1 cellular context compared by ENCODE assay signal in the genomic region with DNA sequence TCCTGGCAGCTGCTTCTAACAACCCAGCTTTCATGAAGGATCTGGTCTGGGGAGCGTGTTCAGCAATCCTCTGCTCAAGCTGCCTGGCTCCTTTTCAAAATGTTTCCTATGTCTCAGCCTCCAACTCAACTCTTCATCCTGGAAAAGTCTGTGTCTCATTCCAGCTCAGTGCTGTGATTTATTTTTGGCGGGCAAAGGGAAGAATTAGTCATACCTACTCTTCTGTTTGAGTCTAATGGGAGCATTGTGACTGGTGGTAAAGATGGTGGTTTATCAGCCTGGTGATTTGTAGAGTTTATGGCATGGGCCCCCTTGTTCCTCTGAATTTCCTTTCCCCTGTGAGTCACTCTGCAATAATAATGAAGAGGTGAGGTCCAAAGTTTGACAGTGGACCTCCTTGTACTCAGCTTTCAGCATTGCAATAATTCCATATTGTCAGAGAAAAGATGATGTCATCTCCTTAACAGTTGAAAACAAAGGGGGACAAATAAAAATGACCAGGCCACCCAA.
TF ChIP-seq lines count a peak whose summit lies in the region.

No MANE protein-coding gene starts in this region.

TF ChIP-seq in GM23338, 12 proteins besides CTCF, POLR2A, EP300 and RAD21 (continued from another document):
- TF ChIP-seq, protein P1, sequence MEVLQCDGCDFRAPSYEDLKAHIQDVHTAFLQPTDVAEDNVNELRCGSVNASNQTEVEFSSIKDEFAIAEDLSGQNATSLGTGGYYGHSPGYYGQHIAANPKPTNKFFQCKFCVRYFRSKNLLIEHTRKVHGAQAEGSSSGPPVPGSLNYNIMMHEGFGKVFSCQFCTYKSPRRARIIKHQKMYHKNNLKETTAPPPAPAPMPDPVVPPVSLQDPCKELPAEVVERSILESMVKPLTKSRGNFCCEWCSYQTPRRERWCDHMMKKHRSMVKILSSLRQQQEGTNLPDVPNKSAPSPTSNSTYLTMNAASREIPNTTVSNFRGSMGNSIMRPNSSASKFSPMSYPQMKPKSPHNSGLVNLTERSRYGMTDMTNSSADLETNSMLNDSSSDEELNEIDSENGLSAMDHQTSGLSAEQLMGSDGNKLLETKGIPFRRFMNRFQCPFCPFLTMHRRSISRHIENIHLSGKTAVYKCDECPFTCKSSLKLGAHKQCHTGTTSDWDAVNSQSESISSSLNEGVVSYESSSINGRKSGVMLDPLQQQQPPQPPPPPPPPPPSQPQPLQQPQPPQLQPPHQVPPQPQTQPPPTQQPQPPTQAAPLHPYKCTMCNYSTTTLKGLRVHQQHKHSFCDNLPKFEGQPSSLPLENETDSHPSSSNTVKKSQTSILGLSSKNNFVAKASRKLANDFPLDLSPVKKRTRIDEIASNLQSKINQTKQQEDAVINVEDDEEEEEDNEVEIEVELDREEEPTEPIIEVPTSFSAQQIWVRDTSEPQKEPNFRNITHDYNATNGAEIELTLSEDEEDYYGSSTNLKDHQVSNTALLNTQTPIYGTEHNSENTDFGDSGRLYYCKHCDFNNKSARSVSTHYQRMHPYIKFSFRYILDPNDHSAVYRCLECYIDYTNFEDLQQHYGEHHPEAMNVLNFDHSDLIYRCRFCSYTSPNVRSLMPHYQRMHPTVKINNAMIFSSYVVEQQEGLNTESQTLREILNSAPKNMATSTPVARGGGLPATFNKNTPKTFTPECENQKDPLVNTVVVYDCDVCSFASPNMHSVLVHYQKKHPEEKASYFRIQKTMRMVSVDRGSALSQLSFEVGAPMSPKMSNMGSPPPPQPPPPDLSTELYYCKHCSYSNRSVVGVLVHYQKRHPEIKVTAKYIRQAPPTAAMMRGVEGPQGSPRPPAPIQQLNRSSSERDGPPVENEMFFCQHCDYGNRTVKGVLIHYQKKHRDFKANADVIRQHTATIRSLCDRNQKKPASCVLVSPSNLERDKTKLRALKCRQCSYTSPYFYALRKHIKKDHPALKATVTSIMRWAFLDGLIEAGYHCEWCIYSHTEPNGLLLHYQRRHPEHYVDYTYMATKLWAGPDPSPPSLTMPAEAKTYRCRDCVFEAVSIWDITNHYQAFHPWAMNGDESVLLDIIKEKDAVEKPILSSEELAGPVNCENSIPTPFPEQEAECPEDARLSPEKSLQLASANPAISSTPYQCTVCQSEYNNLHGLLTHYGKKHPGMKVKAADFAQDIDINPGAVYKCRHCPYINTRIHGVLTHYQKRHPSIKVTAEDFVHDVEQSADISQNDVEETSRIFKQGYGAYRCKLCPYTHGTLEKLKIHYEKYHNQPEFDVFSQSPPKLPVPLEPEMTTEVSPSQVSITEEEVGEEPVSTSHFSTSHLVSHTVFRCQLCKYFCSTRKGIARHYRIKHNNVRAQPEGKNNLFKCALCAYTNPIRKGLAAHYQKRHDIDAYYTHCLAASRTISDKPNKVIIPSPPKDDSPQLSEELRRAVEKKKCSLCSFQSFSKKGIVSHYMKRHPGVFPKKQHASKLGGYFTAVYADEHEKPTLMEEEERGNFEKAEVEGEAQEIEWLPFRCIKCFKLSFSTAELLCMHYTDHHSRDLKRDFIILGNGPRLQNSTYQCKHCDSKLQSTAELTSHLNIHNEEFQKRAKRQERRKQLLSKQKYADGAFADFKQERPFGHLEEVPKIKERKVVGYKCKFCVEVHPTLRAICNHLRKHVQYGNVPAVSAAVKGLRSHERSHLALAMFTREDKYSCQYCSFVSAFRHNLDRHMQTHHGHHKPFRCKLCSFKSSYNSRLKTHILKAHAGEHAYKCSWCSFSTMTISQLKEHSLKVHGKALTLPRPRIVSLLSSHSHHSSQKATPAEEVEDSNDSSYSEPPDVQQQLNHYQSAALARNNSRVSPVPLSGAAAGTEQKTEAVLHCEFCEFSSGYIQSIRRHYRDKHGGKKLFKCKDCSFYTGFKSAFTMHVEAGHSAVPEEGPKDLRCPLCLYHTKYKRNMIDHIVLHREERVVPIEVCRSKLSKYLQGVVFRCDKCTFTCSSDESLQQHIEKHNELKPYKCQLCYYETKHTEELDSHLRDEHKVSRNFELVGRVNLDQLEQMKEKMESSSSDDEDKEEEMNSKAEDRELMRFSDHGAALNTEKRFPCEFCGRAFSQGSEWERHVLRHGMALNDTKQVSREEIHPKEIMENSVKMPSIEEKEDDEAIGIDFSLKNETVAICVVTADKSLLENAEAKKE (CRISPR knock-in tag; IDR thresholded peaks at IDR 0.05) = no peak
- TF ChIP-seq JUNB (IDR thresholded peaks at IDR 0.05; ENCODE audit: unreplicated experiment) (no peak), STAT1 (IDR thresholded peaks at IDR 0.05; ENCODE audit: unreplicated experiment) (no peak), CREB1 (CRISPR knock-in tag; IDR thresholded peaks at IDR 0.05; ENCODE audit: low read depth) (no peak), ZNF114 (CRISPR knock-in tag; IDR thresholded peaks at IDR 0.05) (no peak)
